In the genomic region with DNA sequence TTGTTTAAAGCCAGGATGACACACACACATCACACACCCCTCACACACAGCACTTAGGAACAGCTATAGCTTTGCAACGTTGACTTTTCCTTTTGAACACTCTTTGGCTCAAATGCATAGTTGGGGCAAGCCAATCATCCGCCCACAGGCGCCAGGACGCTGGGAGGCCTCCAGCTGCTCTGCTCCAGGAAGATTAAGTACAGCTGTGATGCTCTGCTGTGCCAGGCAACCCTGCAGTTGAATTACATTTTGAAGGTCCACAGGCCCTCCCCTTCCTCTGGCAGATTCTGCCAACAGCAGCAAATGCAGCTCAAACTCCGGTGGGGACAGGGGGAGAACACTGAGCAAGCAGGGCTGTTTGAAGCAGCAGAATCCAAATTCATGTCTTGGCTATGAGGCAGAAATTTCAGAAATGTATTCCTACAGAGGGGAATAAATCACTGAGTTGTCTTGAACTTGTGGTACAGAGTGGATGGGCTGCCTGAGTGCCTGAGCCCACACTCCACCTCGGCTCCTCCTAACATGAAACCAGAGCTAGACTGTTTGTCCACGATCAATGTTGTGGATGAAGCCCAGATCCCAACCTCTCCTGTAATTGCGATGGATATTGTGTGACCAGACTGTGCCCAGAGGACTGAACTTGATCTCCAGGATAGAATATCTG, we compare ENCODE assay signal across 7 cellular contexts.
DNase-seq lines count a peak whose midpoint lies in the region; ATAC-seq and TF ChIP-seq lines count a peak whose summit lies in the region.

No MANE protein-coding gene starts in this region.

- no peaks in the 10 kb centered on the region for H3K79me1 ChIP-seq in mesenchymal stem cell (replicated peaks; ENCODE audit: low read length, poor library complexity, severe bottlenecking)

- no peak for ATAC-seq in GM18498 (IDR thresholded peaks at IDR 0.05; ENCODE audit: unreplicated experiment)

- TF ChIP-seq POLR2A in thyroid gland (IDR thresholded peaks at IDR 0.05) = no peak

- peak overlapping the region; percentile 46 for H4K91ac ChIP-seq in mesenchymal stem cell (ENCODE audit: low read length)

- no peaks in the 10 kb centered on the region for H3K9me3 ChIP-seq in mammary epithelial cell (replicated peaks; ENCODE audit: insufficient read depth, low read length)
- no peaks in the 10 kb centered on the region for H3K9me3 ChIP-seq in mesenchymal stem cell (ENCODE audit: control insufficient read depth, low read length)
- no peaks in the 10 kb centered on the region for H3K9me3 ChIP-seq in thyroid gland
- H3K9me3 ChIP-seq in Karpas-422 (ENCODE audit: low read length) = no peaks in the 10 kb centered on the region

- TF ChIP-seq CTCF in mammary epithelial cell (conservative IDR thresholded peaks at IDR 0.05 in 1 of 2, IDR thresholded peaks at IDR 0.05 in 1 of 2; ENCODE audit: extremely low read depth in 1 of 2, insufficient read depth in 1 of 2, low read depth in 1 of 2, low read length in 2 of 2) = no peak
- TF ChIP-seq CTCF in thyroid gland (IDR thresholded peaks at IDR 0.05) = no peak

- H3K79me2 ChIP-seq in mammary epithelial cell (ENCODE audit: insufficient read depth, low read length) = no peaks in the 10 kb centered on the region
- no peaks in the 10 kb centered on the region for H3K79me2 ChIP-seq in Karpas-422 (ENCODE audit: low read length)

- intact Hi-C loops in mammary epithelial cell (cut with micrococcal nuclease) = no loop called here
- intact Hi-C loops in thyroid gland (cut with DNase I) = loop anchor here (10.0 kb wide), 2 partner anchors 50 to 70 kb away; no protein-coding TSS in a partner anchor

- no peak overlapping the region for H2AK5ac ChIP-seq in mesenchymal stem cell (ENCODE audit: low read length, severe bottlenecking)

- H2AFZ ChIP-seq in mammary epithelial cell (ENCODE audit: low read depth, low read length) (peak overlapping the region; percentile 54), mesenchymal stem cell (ENCODE audit: low read depth, low read length) (peak overlapping the region; percentile 2), Karpas-422 (ENCODE audit: low read length) (no peak overlapping the region)

- no peak overlapping the region for H3K9ac ChIP-seq in mammary epithelial cell (ENCODE audit: insufficient read depth, low read length)
- H3K9ac ChIP-seq in mesenchymal stem cell (ENCODE audit: low read length) = peak overlapping the region; percentile 68
- H3K9ac ChIP-seq in Karpas-422 (ENCODE audit: low read length) = no peak overlapping the region

- H3K4me3 ChIP-seq in mammary epithelial cell (replicated peaks in 1 of 3; ENCODE audit: insufficient read depth in 1 of 3, low read depth in 2 of 3, low read length in 3 of 3) (no peak overlapping the region), mesenchymal stem cell (ENCODE audit: insufficient read depth in 1 of 2, low read depth in 1 of 2, low read length in 2 of 2) (peak overlapping the region in 1 of 2 experiments; percentile 36), thyroid gland (replicated peaks in 1 of 3) (no peak overlapping the region), Karpas-422 (ENCODE audit: low read length) (no peak overlapping the region)

- no peak overlapping the region for H3K27ac ChIP-seq in mammary epithelial cell (ENCODE audit: insufficient read depth, low read depth, low read length)
- peak overlapping the region; percentile 13 for H3K27ac ChIP-seq in mesenchymal stem cell (ENCODE audit: low read length, poor library complexity, severe bottlenecking)
- peak overlapping the region; percentile 50 to 62 (median 52) for H3K27ac ChIP-seq in thyroid gland
- no peak overlapping the region for H3K27ac ChIP-seq in Karpas-422 (ENCODE audit: low read length)

- H3K14ac ChIP-seq in mesenchymal stem cell (ENCODE audit: low read length in 2 of 2) = peak overlapping the region in 1 of 2 experiments; percentile 58

- H2BK15ac ChIP-seq in mesenchymal stem cell (ENCODE audit: low read depth, poor library complexity, severe bottlenecking) = no peak overlapping the region

- H2BK120ac ChIP-seq in mesenchymal stem cell (ENCODE audit: low read depth, low read length) = no peak overlapping the region

- H3K4me1 ChIP-seq in mammary epithelial cell (ENCODE audit: insufficient read depth, low read length) = peaks cover 45% of the 10 kb centered on the region
- peaks cover 20% of the 10 kb centered on the region for H3K4me1 ChIP-seq in mesenchymal stem cell (ENCODE audit: control insufficient read depth, insufficient read depth, low read depth, low read length)
- H3K4me1 ChIP-seq in thyroid gland = peaks cover 28 to 48% of the 10 kb centered on the region in 2 donors
- H3K4me1 ChIP-seq in Karpas-422 (ENCODE audit: low read length) = no peaks in the 10 kb centered on the region

- H3K4me2 ChIP-seq in mammary epithelial cell (ENCODE audit: insufficient read depth, low read depth, low read length) (no peak overlapping the region), mesenchymal stem cell (ENCODE audit: low read length, poor library complexity, severe bottlenecking) (no peak overlapping the region), Karpas-422 (ENCODE audit: low read depth, low read length, poor library complexity, severe bottlenecking) (no peak overlapping the region)

- H3K9me2 ChIP-seq in Karpas-422 (replicated peaks; ENCODE audit: insufficient read depth, low read length) = no peaks in the 10 kb centered on the region

- H3K18ac ChIP-seq in mesenchymal stem cell (ENCODE audit: low read depth in 1 of 2, low read length in 2 of 2) = peak overlapping the region; percentile 3 to 39

- peak overlapping the region; percentile 69 for H4K8ac ChIP-seq in mesenchymal stem cell (ENCODE audit: low read length)

- H2BK5ac ChIP-seq in mesenchymal stem cell (ENCODE audit: low read depth, low read length, poor library complexity, severe bottlenecking) = no peak overlapping the region

- peak overlapping the region; percentile 75 to 80 for H2BK12ac ChIP-seq in mesenchymal stem cell (ENCODE audit: low read length in 2 of 2)

- H3K4ac ChIP-seq in mesenchymal stem cell (ENCODE audit: low read depth in 1 of 2, low read length in 2 of 2) = peak overlapping the region; percentile 47 to 82

- no TSS peak for BruUV-seq in mammary epithelial cell (replicated peaks; lab: Mats Ljungman, UMichigan)

- no peak overlapping the region for H3K23ac ChIP-seq in mesenchymal stem cell (ENCODE audit: low read length in 2 of 2)

- 15% methylated on average over 8 of the region's 8 CpGs for WGBS in mammary epithelial cell (ENCODE audit: low coverage, missing lambda C conversion rate)
- 61% methylated on average over 8 of the region's 8 CpGs for WGBS in mesenchymal stem cell
- WGBS in thyroid gland, 2 donors = 34 to 50% methylated on average over 8 of the region's 8 CpGs

- CTCF ChIA-PET in mammary epithelial cell (lab: Charles Lee; ENCODE audit: low non-redundant PET) = no interaction called here

- no peaks in the 10 kb centered on the region for H4K20me1 ChIP-seq in mammary epithelial cell (ENCODE audit: insufficient read depth, low read length)
- no peaks in the 10 kb centered on the region for H4K20me1 ChIP-seq in Karpas-422 (ENCODE audit: insufficient read depth, low read depth, low read length)

- no peaks in the 10 kb centered on the region for H3K27me3 ChIP-seq in mammary epithelial cell (ENCODE audit: insufficient read depth, low read length)
- no peaks in the 10 kb centered on the region for H3K27me3 ChIP-seq in mesenchymal stem cell (ENCODE audit: control insufficient read depth in 1 of 2, insufficient read depth in 1 of 2, low read length in 2 of 2)
- H3K27me3 ChIP-seq in thyroid gland = no peaks in the 10 kb centered on the region
- no peaks in the 10 kb centered on the region for H3K27me3 ChIP-seq in Karpas-422 (ENCODE audit: low read length)

- DNase-seq in NCI-H345 (lab: John Stamatoyannopoulos, UW) = peak; percentile 86
- DNase-seq in mammary epithelial cell = no peak
- peak; percentile 83 for DNase-seq in mesenchymal stem cell
- DNase-seq in thyroid gland = peak; percentile 52 to 56
- DNase-seq in stimulated activated naive CD4-positive, alpha-beta T cell treated with Interleukin-2 at 50 U/mL for 16 hours (lab: John Stamatoyannopoulos, UW) = no peak
- no peak for DNase-seq in Karpas-422

- dilution Hi-C loops in mammary epithelial cell (cut with HindIII; ENCODE audit: low sequenced_read_pairs) = loop anchor here (5.0 kb wide), 2 partner anchors 47 to 48 kb away; no protein-coding TSS in a partner anchor

- in situ Hi-C loops in mammary epithelial cell (cut with MboI; ENCODE audit: low sequenced_read_pairs in 2 of 2) = no loop called here

- H3K36me3 ChIP-seq in mammary epithelial cell (ENCODE audit: insufficient read depth, low read length) (no peaks in the 10 kb centered on the region), mesenchymal stem cell (ENCODE audit: control insufficient read depth in 1 of 2, insufficient read depth in 2 of 2, low read depth in 1 of 2, low read length in 2 of 2) (no peaks in the 10 kb centered on the region), thyroid gland (no peaks in the 10 kb centered on the region), Karpas-422 (ENCODE audit: insufficient read depth, low read length) (no peaks in the 10 kb centered on the region)

Comparison
In these comparisons a context has a peak if more than half of its experiments do, and no peak if none do; other contexts are left out.
1. DNase-seq: peak in NCI-H345 (single experiment), mesenchymal stem cell (single experiment) and thyroid gland (2 of 2); none in mammary epithelial cell (single experiment), stimulated activated naive CD4-positive, alpha-beta T cell treated with Interleukin-2 at 50 U/mL for 16 hours (single experiment) and Karpas-422 (single experiment).
2. H3K27ac ChIP-seq: peak in mesenchymal stem cell (single experiment) and thyroid gland (3 of 3); none in mammary epithelial cell (single experiment) and Karpas-422 (single experiment).